8 cellular contexts compared by ENCODE assay signal in genomic region chr15:75542949-75543540, GRCh38. TPM values are rescaled to one million over a fixed set of nuclear protein-coding genes. Genes with fewer than 3 reads are reported as not detected.
DNase-seq lines count a peak whose midpoint lies in the region; ATAC-seq and TF ChIP-seq lines count a peak whose summit lies in the region.
"Not testable (repeated sequence)": the region's sequence is repeated elsewhere in the genome, so short reads cannot be mapped to it uniquely, and the experiment has no call there.

No MANE protein-coding gene starts in this region.

- in situ Hi-C loops in transverse colon (cut with MboI; ENCODE audit: low pct_ligation_motif_present in 1 of 4, low pct_unique_long_range_greater_than_20kb in 1 of 4, low sequenced_read_pairs in 3 of 4): not testable (repeated sequence)

- H3K36me3 ChIP-seq in BLaER1 treated with 17β-estradiol and CSF1 and Interleukin-3, amounts not matched to agents 10 nM and 100 nM: peaks cover 4 to 41% (median 13%) of the 10 kb centered on the region in 11 experiments; a peak in 12 of 22 replicates
- not testable (repeated sequence) for H3K36me3 ChIP-seq in OCI-LY7 (ENCODE audit: insufficient read depth, low read length); cardiac muscle cell; mucosa of rectum (ENCODE audit: control insufficient read depth in 2 of 2, insufficient read depth in 2 of 2, low read length in 2 of 2); transverse colon

- TF ChIP-seq EP300 in transverse colon (IDR thresholded peaks at IDR 0.05; ENCODE audit: low read depth): not testable (repeated sequence)

- not testable (repeated sequence) for TF ChIP-seq POLR2A in transverse colon (IDR thresholded peaks at IDR 0.05)

- CTCF ChIA-PET in OCI-LY7 (lab: Charles Lee; ENCODE audit: unreplicated experiment): not testable (repeated sequence)

- not testable (repeated sequence) for H3K4me3 ChIP-seq in BLaER1 treated with 17β-estradiol and CSF1 and Interleukin-3, amounts not matched to agents 10 nM and 100 nM; OCI-LY7 (ENCODE audit: low read depth, low read length, poor library complexity, severe bottlenecking); cardiac muscle cell; mucosa of rectum (ENCODE audit: low read length in 2 of 2); transverse colon

- H3K27me3 ChIP-seq in BLaER1 treated with 17β-estradiol and CSF1 and Interleukin-3, amounts not matched to agents 10 nM and 100 nM; cardiac muscle cell; mucosa of rectum (ENCODE audit: control insufficient read depth in 2 of 2, insufficient read depth in 2 of 2, low read length in 2 of 2); transverse colon: not testable (repeated sequence)

- not testable (repeated sequence) for H3K79me2 ChIP-seq in OCI-LY7 (ENCODE audit: insufficient read depth, low read depth, low read length)

- not testable (repeated sequence) for H3K27ac ChIP-seq in BLaER1 treated with 17β-estradiol and CSF1 and Interleukin-3, amounts not matched to agents 10 nM and 100 nM; OCI-LY7 (ENCODE audit: low read depth, low read length, poor library complexity, severe bottlenecking)
- H3K27ac ChIP-seq in cardiac muscle cell (peak overlapping the region; percentile 72), mucosa of rectum (ENCODE audit: low read depth in 2 of 2, low read length in 2 of 2) (peak overlapping the region; percentile 43 to 72), transverse colon (peak overlapping the region; percentile 37 to 68 (median 62))

- H3K4me3 Mint-ChIP-seq in activated T-helper 2 cell treated with anti-CD3 and anti-CD28 coated beads, Interferon-gamma antibody, Interleukin-2, Interleukin-4, amounts not matched to agents 10 μg/mL and 5 μg/mL and 100 μg/mL, durations not matched to agents 14 hours and 24 hours and 36 hours (ENCODE audit: low read depth); central memory CD8-positive, alpha-beta T cell: not testable (repeated sequence)

- not testable (repeated sequence) for DNase-seq in OCI-LY7 (ENCODE audit: low spot score); activated T-helper 2 cell treated with anti-CD3 and anti-CD28 coated beads, Interferon-gamma antibody, Interleukin-2, Interleukin-4, amounts not matched to agents 10 μg/mL and 5 μg/mL and 100 μg/mL, durations not matched to agents 14 hours and 24 hours and 36 hours (ENCODE audit: low spot score); central memory CD8-positive, alpha-beta T cell (ENCODE audit: low spot score in 2 of 2); cardiac muscle cell (ENCODE audit: low read depth in 1 of 2, low spot score in 1 of 2)
- peak; percentile 33 for DNase-seq in kidney glomerular epithelial cell (lab: John Stamatoyannopoulos, UW)
- peak; percentile 38 for DNase-seq in transverse colon

- H2AFZ ChIP-seq in OCI-LY7 (ENCODE audit: low read length): not testable (repeated sequence)

- H4K20me1 ChIP-seq in BLaER1 treated with 17β-estradiol and CSF1 and Interleukin-3, amounts not matched to agents 10 nM and 100 nM: peaks cover 46 to 100% (median 97%) of the 10 kb centered on the region in 11 experiments
- H4K20me1 ChIP-seq in OCI-LY7 (ENCODE audit: insufficient read depth, low read length): not testable (repeated sequence)

- H3K9me3 Mint-ChIP-seq in activated T-helper 2 cell treated with anti-CD3 and anti-CD28 coated beads, Interferon-gamma antibody, Interleukin-2, Interleukin-4, amounts not matched to agents 10 μg/mL and 5 μg/mL and 100 μg/mL, durations not matched to agents 14 hours and 24 hours and 36 hours; central memory CD8-positive, alpha-beta T cell: not testable (repeated sequence)

- peak overlapping the region; percentile 54 for H3K27ac Mint-ChIP-seq in activated T-helper 2 cell treated with anti-CD3 and anti-CD28 coated beads, Interferon-gamma antibody, Interleukin-2, Interleukin-4, amounts not matched to agents 10 μg/mL and 5 μg/mL and 100 μg/mL, durations not matched to agents 14 hours and 24 hours and 36 hours
- H3K27ac Mint-ChIP-seq in central memory CD8-positive, alpha-beta T cell (ENCODE audit: low read depth): peak overlapping the region; percentile 80

- TSS peak; percentile 47 for BruUV-seq in OCI-LY7 (replicated peaks; lab: Mats Ljungman, UMichigan)

- POLR2A ChIA-PET in OCI-LY7 (lab: Charles Lee): not testable (repeated sequence)

- not testable (repeated sequence) for H3K4me1 Mint-ChIP-seq in activated T-helper 2 cell treated with anti-CD3 and anti-CD28 coated beads, Interferon-gamma antibody, Interleukin-2, Interleukin-4, amounts not matched to agents 10 μg/mL and 5 μg/mL and 100 μg/mL, durations not matched to agents 14 hours and 24 hours and 36 hours (ENCODE audit: low read depth)
- peaks cover 31% of the 10 kb centered on the region for H3K4me1 Mint-ChIP-seq in central memory CD8-positive, alpha-beta T cell

- H3K27me3 Mint-ChIP-seq in activated T-helper 2 cell treated with anti-CD3 and anti-CD28 coated beads, Interferon-gamma antibody, Interleukin-2, Interleukin-4, amounts not matched to agents 10 μg/mL and 5 μg/mL and 100 μg/mL, durations not matched to agents 14 hours and 24 hours and 36 hours (ENCODE audit: low read depth); central memory CD8-positive, alpha-beta T cell: not testable (repeated sequence)

- not testable (repeated sequence) for TF ChIP-seq CTCF in OCI-LY7 (conservative IDR thresholded peaks at IDR 0.05; ENCODE audit: low read length); cardiac muscle cell (IDR thresholded peaks at IDR 0.05; ENCODE audit: low read depth, low read length); transverse colon (IDR thresholded peaks at IDR 0.05)

- H3K9me2 ChIP-seq in OCI-LY7 (ENCODE audit: insufficient read depth, low read length): not testable (repeated sequence)

- H3K9me3 ChIP-seq in BLaER1 treated with 17β-estradiol and CSF1 and Interleukin-3, amounts not matched to agents 10 nM and 100 nM (replicated peaks in 1 of 11); OCI-LY7 (ENCODE audit: low read length); cardiac muscle cell (ENCODE audit: low read depth); mucosa of rectum (ENCODE audit: control insufficient read depth in 2 of 2, low read length in 2 of 2); transverse colon: not testable (repeated sequence)

- not testable (repeated sequence) for H3K36me3 Mint-ChIP-seq in activated T-helper 2 cell treated with anti-CD3 and anti-CD28 coated beads, Interferon-gamma antibody, Interleukin-2, Interleukin-4, amounts not matched to agents 10 μg/mL and 5 μg/mL and 100 μg/mL, durations not matched to agents 14 hours and 24 hours and 36 hours (ENCODE audit: low read depth); central memory CD8-positive, alpha-beta T cell (ENCODE audit: insufficient read depth)

- H3K4me1 ChIP-seq in BLaER1 treated with 17β-estradiol and CSF1 and Interleukin-3, amounts not matched to agents 10 nM and 100 nM: peaks cover 35 to 55% (median 43%) of the 10 kb centered on the region in 10 experiments
- H3K4me1 ChIP-seq in OCI-LY7 (ENCODE audit: insufficient read depth, low read length, poor library complexity, severe bottlenecking): not testable (repeated sequence)
- peaks cover 10% of the 10 kb centered on the region for H3K4me1 ChIP-seq in cardiac muscle cell (ENCODE audit: low read depth)
- peaks cover 10 to 12% of the 10 kb centered on the region in 2 donors for H3K4me1 ChIP-seq in mucosa of rectum (ENCODE audit: control insufficient read depth in 2 of 2, insufficient read depth in 2 of 2, low read length in 2 of 2)
- H3K4me1 ChIP-seq in transverse colon: peaks cover 7 to 42% (median 23%) of the 10 kb centered on the region in 4 donors

- 56 to 74% methylated on average over 3 to 6 of the region's 6 CpGs for WGBS in transverse colon (ENCODE audit: low coverage in 1 of 2), 2 donors

- H3K9ac ChIP-seq in BLaER1 treated with 17β-estradiol and CSF1 and Interleukin-3, amounts not matched to agents 10 nM and 100 nM; mucosa of rectum (ENCODE audit: low read depth in 1 of 2, low read length in 2 of 2): not testable (repeated sequence)

- ATAC-seq in central memory CD8-positive, alpha-beta T cell (replicated peaks; ENCODE audit: extremely low read depth, poor library complexity, severe bottlenecking): not testable (repeated sequence)

- H3K4me2 ChIP-seq in BLaER1 treated with 17β-estradiol and CSF1 and Interleukin-3, amounts not matched to agents 10 nM and 100 nM: peak overlapping the region in 10 of 11 experiments; percentile 5 to 59 (median 20); a peak in 16 of 22 replicates
- not testable (repeated sequence) for H3K4me2 ChIP-seq in OCI-LY7 (ENCODE audit: low read length)

- intact Hi-C loops in OCI-LY7 (cut with micrococcal nuclease; ENCODE audit: unreplicated experiment); activated T-helper 2 cell treated with anti-CD3 and anti-CD28 coated beads, Interferon-gamma antibody, Interleukin-2, Interleukin-4, amounts not matched to agents 10 μg/mL and 5 μg/mL and 100 μg/mL, durations not matched to agents 14 hours and 24 hours and 36 hours (cut with micrococcal nuclease); transverse colon (cut with DNase I; ENCODE audit: low total_unique reads): not testable (repeated sequence)

RNA-seq across cellular contexts. Expression of gene PTPN9, which starts 36.1 kb away (rescaled TPM):
- 12.5 and 16.5 TPM in 2 replicates for total RNA-seq in OCI-LY7 (2014; rRNA removed; shearing (Covaris generic))
- total RNA-seq in OCI-LY7 (2022) (38.5 and 39.2 TPM in 2 replicates), cardiac muscle cell (24.3 and 26.7 TPM in 2 replicates), transverse colon (10 to 100 TPM; 16.5 to 36.3 (median 29.6) TPM)
- 30.4 and 32.3 TPM in 2 replicates for total RNA-seq in activated T-helper 2 cell treated with anti-CD3 and anti-CD28 coated beads, Interferon-gamma antibody, Interleukin-2, Interleukin-4, amounts not matched to agents 10 μg/mL and 5 μg/mL and 100 μg/mL, durations not matched to agents 14 hours and 24 hours and 36 hours
- polyA plus RNA-seq in cardiac muscle cell: 29.2 and 37.3 TPM in 2 replicates
